Comparison of ENCODE assay signal across 8 cellular contexts in genomic region chr7:47435889-47436312, GRCh38.
DNase-seq lines count a peak whose midpoint lies in the region; ATAC-seq, FAIRE-seq and TF ChIP-seq lines count a peak whose summit lies in the region.

No MANE protein-coding gene starts in this region.

- ATAC-seq in thoracic aorta (ENCODE audit: insufficient number of reproducible peaks, low FRiP score, low read depth) (no peak), GM18517 (IDR thresholded peaks at IDR 0.05; ENCODE audit: unreplicated experiment) (no peak), GM19467 (IDR thresholded peaks at IDR 0.05; ENCODE audit: unreplicated experiment) (no peak), GM18867 (IDR thresholded peaks at IDR 0.05; ENCODE audit: unreplicated experiment) (no peak)

- intact Hi-C loops in MCF 10A (cut with micrococcal nuclease), result loop anchor here (1.0 kb wide), 2 partner anchors 170 to 383 kb away; no protein-coding TSS in a partner anchor
- intact Hi-C loops in kidney (cut with DNase I), result loop anchor here (10.0 kb wide), 1 partner anchor 389 kb away; no protein-coding TSS in a partner anchor

- H3K27ac ChIP-seq in kidney (ENCODE audit: low read depth in 2 of 2, low read length in 2 of 2) (no peak overlapping the region), thoracic aorta (no peak overlapping the region)

- POLR2A ChIA-PET in MCF 10A (lab: Yijun Ruan, JAX), result interaction anchor here (1.0 to 1.5 kb wide), 2 partner anchors 18 to 144 kb away, joined by 3 to 5 read pairs; no protein-coding TSS in a partner anchor

- H3K27me3 Mint-ChIP-seq in MCF 10A (ENCODE audit: insufficient read depth, unreplicated experiment), result no peaks in the 10 kb centered on the region

- no peaks in the 10 kb centered on the region for H3K27me3 ChIP-seq in thoracic aorta (replicated peaks; ENCODE audit: insufficient read depth)

- peaks cover 17 to 39% of the 10 kb centered on the region in 2 donors for H3K36me3 ChIP-seq in kidney (ENCODE audit: control insufficient read depth in 1 of 2, insufficient read depth in 2 of 2, low read length in 2 of 2)
- H3K36me3 ChIP-seq in thoracic aorta, result peaks cover 11% of the 10 kb centered on the region

- peak; percentile 68 for FAIRE-seq in kidney (lab: Jason Lieb, UNC)

- peaks cover 12% of the 10 kb centered on the region for H3K4me1 Mint-ChIP-seq in MCF 10A (ENCODE audit: insufficient read depth, unreplicated experiment)

- H3K9me3 Mint-ChIP-seq in MCF 10A (ENCODE audit: unreplicated experiment), result no peaks in the 10 kb centered on the region

- H3K27ac Mint-ChIP-seq in MCF 10A (ENCODE audit: low read depth, unreplicated experiment), result no peak overlapping the region

- no TSS peak for BruUV-seq in MCF 10A (replicated peaks; lab: Mats Ljungman, UMichigan)

- H3K9ac ChIP-seq in kidney (ENCODE audit: low read length in 2 of 2), result no peak overlapping the region

- no peak overlapping the region for H3K4me3 Mint-ChIP-seq in MCF 10A (ENCODE audit: unreplicated experiment)

- H3K4me3 ChIP-seq in GM12864 (ENCODE audit: low read depth, low read length), result no peak overlapping the region
- no peak overlapping the region for H3K4me3 ChIP-seq in kidney (ENCODE audit: low read length in 2 of 2)
- H3K4me3 ChIP-seq in thoracic aorta, result no peak overlapping the region

- DNase-seq in GM12864 (ENCODE audit: low read depth), result peak; percentile 16
- DNase-seq in NCI-H1092 (lab: John Stamatoyannopoulos, UW), result peak; percentile 35
- peak; percentile 65 for DNase-seq in MCF 10A (ENCODE audit: unreplicated experiment)
- no peak for DNase-seq in kidney
- no peak for DNase-seq in thoracic aorta (ENCODE audit: low spot score)

- H3K9me3 ChIP-seq in kidney (ENCODE audit: control insufficient read depth in 1 of 2, low read length in 2 of 2) (no peaks in the 10 kb centered on the region), thoracic aorta (no peaks in the 10 kb centered on the region)

- TF ChIP-seq CTCF in GM12864 (IDR thresholded peaks at IDR 0.05; ENCODE audit: low read depth, low read length, missing control alignments) (peak; percentile 64), MCF 10A (IDR thresholded peaks at IDR 0.05; ENCODE audit: unreplicated experiment) (peak; percentile 59), kidney (IDR thresholded peaks at IDR 0.05; ENCODE audit: borderline replicate concordance, extremely low read depth, insufficient read depth) (peak; percentile 79), thoracic aorta (IDR thresholded peaks at IDR 0.05) (peak; percentile 76)

- H3K36me3 Mint-ChIP-seq in MCF 10A (ENCODE audit: insufficient read depth, unreplicated experiment), result peaks cover 44% of the 10 kb centered on the region

- H3K4me1 ChIP-seq in kidney (ENCODE audit: control insufficient read depth in 1 of 2, insufficient read depth in 1 of 2, low read depth in 1 of 2, low read length in 2 of 2), result peaks cover 8 to 10% of the 10 kb centered on the region in 2 donors
- H3K4me1 ChIP-seq in thoracic aorta (ENCODE audit: control insufficient read depth in 1 of 2, low read depth in 2 of 2), result no peaks in the 10 kb centered on the region

- CTCF ChIA-PET in MCF 10A (lab: Yijun Ruan, JAX), result interaction anchor here (0.6 to 4.2 kb wide), 10 partner anchors 10 to 391 kb away, joined by 3 to 37 read pairs (median 5); no protein-coding TSS in a partner anchor

Comparison
In these comparisons a context has a peak if more than half of its experiments do, and no peak if none do; other contexts are left out.
1. DNase-seq: peak in GM12864 (single experiment), NCI-H1092 (single experiment) and MCF 10A (single experiment); none in kidney (single experiment) and thoracic aorta (single experiment).
2. Peak in every context shown above with its lines, with median percentiles within 50 percentile points of each other: CTCF ChIP-seq.